In genomic region chr4:1670279-1670678, GRCh38 we compare ENCODE assay signal across 32 cellular contexts.
"Had no signal": no experiment of that assay in that cellular context is flagged by ENCODE, and none has a peak within 500 bp of the region (broad histone marks: within the 10 kb centered on the region; RNA-seq: fewer than 3 reads in every experiment).

No MANE protein-coding gene starts in this region.

- H3K4me1 ChIP-seq: body of pancreas, esophagus squamous epithelium, gastroesophageal sphincter had no signal

- ATAC-seq: activated CD4-positive, alpha-beta T cell treated with anti-CD3 and anti-CD28 coated beads for 36 hours; activated CD8-positive, alpha-beta memory T cell treated with anti-CD3 and anti-CD28 coated beads, Interleukin-2, amount 10 ng/mL, durations not matched to agents 7 days and 5 days; activated CD8-positive, alpha-beta T cell treated with anti-CD3 and anti-CD28 coated beads, Interleukin-2, amount 10 ng/mL, durations not matched to agents 7 days and 5 days; body of pancreas; gastroesophageal sphincter; T-helper 17 cell had no signal

- H3K4me3 ChIP-seq: body of pancreas, esophagus squamous epithelium, gastroesophageal sphincter had no signal

- H3K36me3 ChIP-seq: esophagus squamous epithelium, WERI-Rb-1 had no signal

- H3K27ac ChIP-seq: body of pancreas, epithelial cell of prostate, esophagus squamous epithelium, gastroesophageal sphincter, WERI-Rb-1 had no signal

- H3K27me3 ChIP-seq: body of pancreas, esophagus squamous epithelium, gastroesophageal sphincter had no signal

- H3K27me3 Mint-ChIP-seq: activated CD4-positive, alpha-beta memory T cell treated with anti-CD3 and anti-CD28 coated beads for 36 hours; activated CD4-positive, alpha-beta T cell treated with anti-CD3 and anti-CD28 coated beads for 36 hours; activated CD4-positive, alpha-beta T cell treated with anti-CD3 and anti-CD28 coated beads, Interleukin-2, amount 10 ng/mL, durations not matched to agents 24 days and 14 days; activated CD8-positive, alpha-beta memory T cell treated with anti-CD3 and anti-CD28 coated beads, Interleukin-2, amount 10 ng/mL, durations not matched to agents 7 days and 5 days; activated naive CD4-positive, alpha-beta T cell treated with anti-CD3 and anti-CD28 coated beads, Interleukin-2, amount 50 U/mL, for 24 hours; activated naive CD8-positive, alpha-beta T cell treated with anti-CD3 and anti-CD28 coated beads, Interleukin-2, amount 10 ng/mL, durations not matched to agents 7 days and 5 days had no signal

- H3K4me3 Mint-ChIP-seq: activated CD4-positive, alpha-beta memory T cell treated with anti-CD3 and anti-CD28 coated beads for 36 hours; activated CD4-positive, alpha-beta T cell treated with anti-CD3 and anti-CD28 coated beads for 36 hours; activated CD4-positive, alpha-beta T cell treated with anti-CD3 and anti-CD28 coated beads, Interleukin-2, amount 10 ng/mL, durations not matched to agents 24 days and 14 days; activated CD8-positive, alpha-beta memory T cell treated with anti-CD3 and anti-CD28 coated beads, Interleukin-2, amount 10 ng/mL, durations not matched to agents 7 days and 5 days; activated CD8-positive, alpha-beta T cell treated with anti-CD3 and anti-CD28 coated beads, Interleukin-2, amount 10 ng/mL, durations not matched to agents 7 days and 5 days; activated naive CD4-positive, alpha-beta T cell treated with anti-CD3 and anti-CD28 coated beads for 36 hours; activated naive CD4-positive, alpha-beta T cell treated with anti-CD3 and anti-CD28 coated beads, Interleukin-2, amount 50 U/mL, for 24 hours; activated naive CD8-positive, alpha-beta T cell treated with anti-CD3 and anti-CD28 coated beads, Interleukin-2, amount 10 ng/mL, durations not matched to agents 7 days and 5 days; activated T-helper 1 cell treated with anti-CD3 and anti-CD28 coated beads, Interleukin-12 subunit alpha, Interleukin-12 subunit beta, Interleukin-2, Interleukin-4 antibody, amounts not matched to agents 30 ng/mL and 10 ng/mL and 1 ng/mL, durations not matched to agents 14 hours and 24 hours and 36 hours; T-helper 17 cell; T-helper 2 cell treated with Interferon-gamma antibody and Interleukin-4, amounts not matched to agents 5 μg/mL and 100 μg/mL, for 36 hours had no signal

- H3K27ac Mint-ChIP-seq: activated CD4-positive, alpha-beta memory T cell treated with anti-CD3 and anti-CD28 coated beads for 36 hours; activated CD4-positive, alpha-beta T cell treated with anti-CD3 and anti-CD28 coated beads for 36 hours; activated CD4-positive, alpha-beta T cell treated with anti-CD3 and anti-CD28 coated beads, Interleukin-2, amount 10 ng/mL, durations not matched to agents 24 days and 14 days; activated CD8-positive, alpha-beta memory T cell treated with anti-CD3 and anti-CD28 coated beads, Interleukin-2, amount 10 ng/mL, durations not matched to agents 7 days and 5 days; activated CD8-positive, alpha-beta T cell treated with anti-CD3 and anti-CD28 coated beads, Interleukin-2, amount 10 ng/mL, durations not matched to agents 7 days and 5 days; activated naive CD4-positive, alpha-beta T cell treated with anti-CD3 and anti-CD28 coated beads for 36 hours; activated naive CD4-positive, alpha-beta T cell treated with anti-CD3 and anti-CD28 coated beads, Interleukin-2, amount 50 U/mL, for 24 hours; activated naive CD8-positive, alpha-beta T cell treated with anti-CD3 and anti-CD28 coated beads, Interleukin-2, amount 10 ng/mL, durations not matched to agents 7 days and 5 days; activated T-helper 1 cell treated with anti-CD3 and anti-CD28 coated beads, Interleukin-12 subunit alpha, Interleukin-12 subunit beta, Interleukin-2, Interleukin-4 antibody, amounts not matched to agents 30 ng/mL and 10 ng/mL and 1 ng/mL, durations not matched to agents 14 hours and 24 hours and 36 hours; activated T-helper 2 cell treated with anti-CD3 and anti-CD28 coated beads, Interferon-gamma antibody, Interleukin-2, Interleukin-4, amounts not matched to agents 10 μg/mL and 5 μg/mL and 100 μg/mL, durations not matched to agents 14 hours and 24 hours and 36 hours; T-helper 17 cell; T-helper 2 cell treated with Interferon-gamma antibody and Interleukin-4, amounts not matched to agents 5 μg/mL and 100 μg/mL, for 36 hours had no signal

- H3K36me3 Mint-ChIP-seq: activated CD4-positive, alpha-beta memory T cell treated with anti-CD3 and anti-CD28 coated beads for 36 hours; activated CD8-positive, alpha-beta memory T cell treated with anti-CD3 and anti-CD28 coated beads, Interleukin-2, amount 10 ng/mL, durations not matched to agents 7 days and 5 days; activated naive CD8-positive, alpha-beta T cell treated with anti-CD3 and anti-CD28 coated beads, Interleukin-2, amount 10 ng/mL, durations not matched to agents 7 days and 5 days had no signal

- DNase-seq: activated CD4-positive, alpha-beta memory T cell treated with anti-CD3 and anti-CD28 coated beads for 36 hours; activated CD4-positive, alpha-beta T cell treated with anti-CD3 and anti-CD28 coated beads for 36 hours; activated CD4-positive, alpha-beta T cell treated with anti-CD3 and anti-CD28 coated beads, Interleukin-2, amount 10 ng/mL, durations not matched to agents 24 days and 14 days; activated CD4-positive, CD25-positive, alpha-beta regulatory T cell; activated CD4-positive, CD25-positive, alpha-beta regulatory T cell treated with anti-CD3 and anti-CD28 coated beads, Interleukin-2, amount 50 U/mL, for 72 hours; activated CD8-positive, alpha-beta memory T cell treated with anti-CD3 and anti-CD28 coated beads, Interleukin-2, amount 10 ng/mL, durations not matched to agents 7 days and 5 days; activated CD8-positive, alpha-beta memory T cell treated with anti-CD3 and anti-CD28 coated beads, Interleukin-2, amount 50 U/mL, for 4 hours; activated CD8-positive, alpha-beta T cell treated with anti-CD3 and anti-CD28 coated beads, Interleukin-2, amount 10 ng/mL, durations not matched to agents 7 days and 5 days; activated effector memory CD4-positive, alpha-beta T cell treated with anti-CD3 and anti-CD28 coated beads, Interleukin-2, amount 50 U/mL, for 16 hours; activated naive CD4-positive, alpha-beta T cell treated with anti-CD3 and anti-CD28 coated beads for 36 hours; activated naive CD8-positive, alpha-beta T cell treated with anti-CD3 and anti-CD28 coated beads, Interleukin-2, amount 10 ng/mL, durations not matched to agents 7 days and 5 days; activated T-cell treated with anti-CD3 and anti-CD28 coated beads, Interleukin-2, amount 50 U/mL, for 1 hour; activated T-cell treated with anti-CD3 and anti-CD28 coated beads, Interleukin-2, amount 50 U/mL, for 48 hours; amniotic stem cell; anterior cingulate cortex; body of pancreas; caudate nucleus; cortex of kidney; dermis blood vessel endothelial cell; effector CD8-positive, alpha-beta T cell; esophagus squamous epithelium; foreskin melanocyte; T-helper 1 cell; T-helper 17 cell; T1000; WERI-Rb-1 had no signal

- H3K9me3 ChIP-seq: body of pancreas, esophagus squamous epithelium, gastroesophageal sphincter had no signal

- H3K4me1 Mint-ChIP-seq: activated CD4-positive, alpha-beta T cell treated with anti-CD3 and anti-CD28 coated beads for 36 hours; activated CD4-positive, alpha-beta T cell treated with anti-CD3 and anti-CD28 coated beads, Interleukin-2, amount 10 ng/mL, durations not matched to agents 24 days and 14 days; activated CD8-positive, alpha-beta memory T cell treated with anti-CD3 and anti-CD28 coated beads, Interleukin-2, amount 10 ng/mL, durations not matched to agents 7 days and 5 days; activated naive CD4-positive, alpha-beta T cell treated with anti-CD3 and anti-CD28 coated beads, Interleukin-2, amount 50 U/mL, for 24 hours; T-helper 17 cell had no signal

- H3K9me3 Mint-ChIP-seq: activated CD4-positive, alpha-beta memory T cell treated with anti-CD3 and anti-CD28 coated beads for 36 hours; activated CD4-positive, alpha-beta T cell treated with anti-CD3 and anti-CD28 coated beads, Interleukin-2, amount 10 ng/mL, durations not matched to agents 24 days and 14 days; activated naive CD4-positive, alpha-beta T cell treated with anti-CD3 and anti-CD28 coated beads for 36 hours; activated naive CD4-positive, alpha-beta T cell treated with anti-CD3 and anti-CD28 coated beads, Interleukin-2, amount 50 U/mL, for 24 hours; activated naive CD8-positive, alpha-beta T cell treated with anti-CD3 and anti-CD28 coated beads, Interleukin-2, amount 10 ng/mL, durations not matched to agents 7 days and 5 days; activated T-helper 1 cell treated with anti-CD3 and anti-CD28 coated beads, Interleukin-12 subunit alpha, Interleukin-12 subunit beta, Interleukin-2, Interleukin-4 antibody, amounts not matched to agents 30 ng/mL and 10 ng/mL and 1 ng/mL, durations not matched to agents 14 hours and 24 hours and 36 hours; activated T-helper 2 cell treated with anti-CD3 and anti-CD28 coated beads, Interferon-gamma antibody, Interleukin-2, Interleukin-4, amounts not matched to agents 10 μg/mL and 5 μg/mL and 100 μg/mL, durations not matched to agents 14 hours and 24 hours and 36 hours; T-helper 2 cell treated with Interferon-gamma antibody and Interleukin-4, amounts not matched to agents 5 μg/mL and 100 μg/mL, for 36 hours had no signal
